ENCODE assay signal across 8 cellular contexts in genomic region chr6:152206072-152206818, GRCh38.
DNase-seq lines count a peak whose midpoint lies in the region; ATAC-seq, FAIRE-seq and TF ChIP-seq lines count a peak whose summit lies in the region.

No MANE protein-coding gene starts in this region.

- POLR2A ChIA-PET in HepG2 (lab: Yijun Ruan, JAX) = no interaction called here

- ATAC-seq in HepG2 (peak; percentile 60), HG03439 (IDR thresholded peaks at IDR 0.05; ENCODE audit: unreplicated experiment) (no peak), GM19452 (IDR thresholded peaks at IDR 0.05; ENCODE audit: unreplicated experiment) (no peak)

- no peak overlapping the region for H3K9ac ChIP-seq in HepG2 (ENCODE audit: insufficient read depth, low read depth, low read length)

- intact Hi-C loops in HepG2 (cut with micrococcal nuclease; ENCODE audit: unreplicated experiment) (loop anchor here (1.0 to 5.0 kb wide), 4 partner anchors 36 to 150 kb away; no protein-coding TSS in a partner anchor), testis (cut with DNase I; ENCODE audit: low total_unique reads) (no loop called here)

- no peak for TF ChIP-seq RAD21 in HepG2 (CRISPR knock-in tag; IDR thresholded peaks at IDR 0.05)

- TF ChIP-seq POLR2A in HepG2 (IDR thresholded peaks at IDR 0.05; ENCODE audit: insufficient read depth in 1 of 2, low read depth in 2 of 2, low read length in 2 of 2) (no peak), testis (IDR thresholded peaks at IDR 0.05) (no peak)

- CTCF ChIA-PET in HepG2 (lab: Yijun Ruan, JAX; ENCODE audit: low intra/inter-chr PET ratio, low total read pairs) = interaction anchor here (1.3 to 1.7 kb wide), 2 partner anchors 62 to 151 kb away, joined by 4 to 19 read pairs; no protein-coding TSS in a partner anchor

- TF ChIP-seq EP300 in HepG2 (IDR thresholded peaks at IDR 0.05; ENCODE audit: low read depth in 2 of 2, low read length in 2 of 2) = no peak
- no peak for TF ChIP-seq EP300 in HepG2 (CRISPR knock-in tag; IDR thresholded peaks at IDR 0.05; ENCODE audit: borderline replicate concordance)

- H2AFZ ChIP-seq in HepG2 (ENCODE audit: low read length) = no peak overlapping the region

- H3K9me3 ChIP-seq in HepG2 (ENCODE audit: low read length) (no peaks in the 10 kb centered on the region), testis (no peaks in the 10 kb centered on the region)

- H3K36me3 ChIP-seq in HepG2 (replicated peaks in 1 of 2; ENCODE audit: control insufficient read depth in 1 of 2, insufficient read depth in 2 of 2, low read length in 2 of 2) (no peaks in the 10 kb centered on the region), testis (ENCODE audit: low read depth, missing control alignments) (no peaks in the 10 kb centered on the region)

- no peaks in the 10 kb centered on the region for H4K20me1 ChIP-seq in HepG2 (ENCODE audit: insufficient read depth, low read length)

- H3K27me3 ChIP-seq in HepG2 (ENCODE audit: control insufficient read depth in 1 of 2, insufficient read depth in 2 of 2, low read length in 2 of 2) (no peaks in the 10 kb centered on the region), testis (no peaks in the 10 kb centered on the region)

- peak; percentile 59 for TF ChIP-seq CTCF in HepG2 (CRISPR knock-in tag; IDR thresholded peaks at IDR 0.05)
- TF ChIP-seq CTCF in testis (IDR thresholded peaks at IDR 0.05) = peak in 1 of 3 experiments; percentile 45

- FAIRE-seq in HepG2 (lab: Jason Lieb, UNC) = peak; percentile 26

- WGBS in HepG2 (ENCODE audit: low lambda C conversion rate) = 85% methylated on average over 18 of the region's 18 CpGs
- WGBS in testis, 2 donors = 85 to 88% methylated on average over 18 of the region's 18 CpGs

- H3K79me2 ChIP-seq in HepG2 (ENCODE audit: insufficient read depth, low read length) = no peaks in the 10 kb centered on the region

- H3K27ac ChIP-seq in angular gyrus (ENCODE audit: low read depth, low read length) = peak overlapping the region; percentile 34
- no peak overlapping the region for H3K27ac ChIP-seq in HepG2 (ENCODE audit: extremely low read length, insufficient read depth, low read length)
- H3K27ac ChIP-seq in testis = no peak overlapping the region

- no peak overlapping the region for H3K4me3 ChIP-seq in HepG2 (replicated peaks in 1 of 3; ENCODE audit: insufficient read depth in 1 of 3, low read depth in 2 of 3, low read length in 3 of 3)
- H3K4me3 ChIP-seq in testis = no peak overlapping the region

- DNase-seq in Daoy (ENCODE audit: low read depth) (peak; percentile 13), NCI-H460 (ENCODE audit: extremely low read depth, low read depth) (peak; percentile 3), HepG2 (ENCODE audit: low spot score) (peak; percentile 17), testis (peak; percentile 54), HPDE6-E6E7 (ENCODE audit: extremely low spot score) (no peak)

- in situ Hi-C loops in HepG2 (cut with HindIII; ENCODE audit: extremely low pct_ligation_motif_present, low pct_unique_long_range_greater_than_20kb) = no loop called here

- H3K4me1 ChIP-seq in HepG2 (ENCODE audit: insufficient read depth, low read length) (peaks cover 9% of the 10 kb centered on the region; the same call in 1 of the 2 replicates), testis (no peaks in the 10 kb centered on the region)

- H3K4me2 ChIP-seq in HepG2 (ENCODE audit: low read depth, low read length) = no peak overlapping the region

- no TSS peak for BruUV-seq in HepG2 (replicated peaks; lab: Mats Ljungman, UMichigan)

TF ChIP-seq in HepG2, 621 proteins besides CTCF, POLR2A, EP300 and RAD21:
- TF ChIP-seq ZNF781 (CRISPR knock-in tag; IDR thresholded peaks at IDR 0.05; ENCODE audit: borderline replicate concordance, not compliant biosample characterization) (no peak), LCORL (IDR thresholded peaks at IDR 0.05) (no peak), LCORL (CRISPR knock-in tag; IDR thresholded peaks at IDR 0.05) (no peak), SMC3 (IDR thresholded peaks at IDR 0.05; ENCODE audit: low read length) (peak; percentile 68; the same call in 1 of the 2 replicates), ZNF329 (CRISPR knock-in tag; IDR thresholded peaks at IDR 0.05; ENCODE audit: low read depth) (no peak), SAFB2 (CRISPR knock-in tag; IDR thresholded peaks at IDR 0.05; ENCODE audit: borderline replicate concordance, low read depth) (no peak), THRA (CRISPR knock-in tag; IDR thresholded peaks at IDR 0.05; ENCODE audit: borderline replicate concordance) (no peak), ZNF782 (CRISPR knock-in tag; IDR thresholded peaks at IDR 0.05; ENCODE audit: borderline replicate concordance) (no peak), ZUFSP (CRISPR knock-in tag; IDR thresholded peaks at IDR 0.05; ENCODE audit: borderline replicate concordance) (no peak), STAG1 (CRISPR knock-in tag; IDR thresholded peaks at IDR 0.05) (peak; percentile 60), ZNF780A (CRISPR knock-in tag; IDR thresholded peaks at IDR 0.05) (no peak), ZNF547 (CRISPR knock-in tag; IDR thresholded peaks at IDR 0.05) (no peak), ZNF556 (CRISPR knock-in tag; IDR thresholded peaks at IDR 0.05; ENCODE audit: borderline replicate concordance) (no peak), ZNF770 (CRISPR knock-in tag; IDR thresholded peaks at IDR 0.05) (no peak)
